Comparison of ENCODE assay signal across 19 cellular contexts in the genomic region with DNA sequence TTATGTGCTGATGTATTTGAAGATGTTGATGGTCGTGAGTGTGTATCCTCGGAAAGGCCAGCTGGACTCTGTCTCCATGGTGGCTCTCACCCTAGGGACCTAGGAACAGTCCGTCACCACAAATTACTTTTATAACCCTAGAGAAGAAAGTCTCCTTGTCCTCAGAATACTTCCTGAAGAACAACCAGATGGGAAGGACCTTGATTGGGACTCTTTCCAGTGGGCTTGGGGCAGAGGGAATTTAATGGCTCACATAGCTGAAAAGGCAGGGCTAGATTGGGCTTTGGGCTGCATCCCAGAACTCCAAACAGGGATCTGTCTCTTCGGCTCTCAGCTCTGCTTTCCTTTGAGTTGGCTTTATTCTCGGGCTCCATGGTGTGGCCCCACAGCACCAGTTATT.
DNase-seq lines count a peak whose midpoint lies in the region; ATAC-seq and TF ChIP-seq lines count a peak whose summit lies in the region.
"Had no signal": no experiment of that assay in that cellular context is flagged by ENCODE, and none has a peak within 500 bp of the region (broad histone marks: within the 10 kb centered on the region; RNA-seq: fewer than 3 reads in every experiment).

No MANE protein-coding gene starts in this region.

- no peaks in the 10 kb centered on the region for H3K4me1 Mint-ChIP-seq in activated naive CD4-positive, alpha-beta T cell treated with anti-CD3 and anti-CD28 coated beads, Interleukin-2, amount 10 ng/mL, durations not matched to agents 7 days and 5 days
- H3K4me1 Mint-ChIP-seq: B cell; CD4-positive, CD25-positive, alpha-beta regulatory T cell had no signal

- H3K9me3 Mint-ChIP-seq in activated naive CD4-positive, alpha-beta T cell treated with anti-CD3 and anti-CD28 coated beads, Interleukin-2, amount 10 ng/mL, durations not matched to agents 7 days and 5 days, result no peaks in the 10 kb centered on the region
- H3K9me3 Mint-ChIP-seq: CD4-positive, CD25-positive, alpha-beta regulatory T cell; CD8-positive, alpha-beta memory T cell; H9 had no signal

- H3K27ac Mint-ChIP-seq in activated naive CD4-positive, alpha-beta T cell treated with anti-CD3 and anti-CD28 coated beads, Interleukin-2, amount 10 ng/mL, durations not matched to agents 7 days and 5 days, result no peak overlapping the region
- H3K27ac Mint-ChIP-seq: B cell; CD4-positive, CD25-positive, alpha-beta regulatory T cell; H9 had no signal

- intact Hi-C loops in left ventricle myocardium inferior (cut with micrococcal nuclease), result no loop called here
- intact Hi-C loops in right lobe of liver (cut with DNase I), result no loop called here

- H3K4me3 ChIP-seq in left ventricle myocardium inferior (no peak overlapping the region), rectal smooth muscle tissue (ENCODE audit: low read length) (no peak overlapping the region), right lobe of liver (no peak overlapping the region)
- H3K4me3 ChIP-seq: BLaER1 treated with 17β-estradiol and CSF1 and Interleukin-3, amounts not matched to agents 10 nM and 100 nM; GM12878 had no signal

- no peak for ATAC-seq in right lobe of liver
- ATAC-seq: GM12878 had no signal

- H3K9me3 ChIP-seq in left ventricle myocardium inferior (replicated peaks) (no peaks in the 10 kb centered on the region), right lobe of liver (no peaks in the 10 kb centered on the region)
- H3K9me3 ChIP-seq: BLaER1 treated with 17β-estradiol and CSF1 and Interleukin-3, amounts not matched to agents 10 nM and 100 nM had no signal

- no peaks in the 10 kb centered on the region for H3K36me3 Mint-ChIP-seq in activated naive CD4-positive, alpha-beta T cell treated with anti-CD3 and anti-CD28 coated beads, Interleukin-2, amount 10 ng/mL, durations not matched to agents 7 days and 5 days
- H3K36me3 Mint-ChIP-seq: CD4-positive, CD25-positive, alpha-beta regulatory T cell; CD8-positive, alpha-beta memory T cell had no signal

- H3K4me1 ChIP-seq in left ventricle myocardium inferior (peaks cover 15% of the 10 kb centered on the region), rectal smooth muscle tissue (ENCODE audit: control insufficient read depth, insufficient read depth, low read length) (peaks cover 7% of the 10 kb centered on the region), right lobe of liver (no peaks in the 10 kb centered on the region)
- H3K4me1 ChIP-seq: BLaER1 treated with 17β-estradiol and CSF1 and Interleukin-3, amounts not matched to agents 10 nM and 100 nM had no signal

- H3K36me3 ChIP-seq in left ventricle myocardium inferior (no peaks in the 10 kb centered on the region), rectal smooth muscle tissue (ENCODE audit: control insufficient read depth, insufficient read depth, low read length) (no peaks in the 10 kb centered on the region), right lobe of liver (no peaks in the 10 kb centered on the region)
- H3K36me3 ChIP-seq: BLaER1 treated with 17β-estradiol and CSF1 and Interleukin-3, amounts not matched to agents 10 nM and 100 nM had no signal

- H3K9ac ChIP-seq in rectal smooth muscle tissue (ENCODE audit: low read length), result no peak overlapping the region
- H3K9ac ChIP-seq: BLaER1 treated with 17β-estradiol and CSF1 and Interleukin-3, amounts not matched to agents 10 nM and 100 nM had no signal

- DNase-seq in left ventricle myocardium inferior, result no peak
- no peak for DNase-seq in foreskin melanocyte
- no peak for DNase-seq in right lobe of liver
- no peak for DNase-seq in activated naive CD4-positive, alpha-beta T cell treated with anti-CD3 and anti-CD28 coated beads, Interleukin-2, amount 10 ng/mL, durations not matched to agents 7 days and 5 days
- DNase-seq in NCI-H187 treated with DMSO at 0.1 percent for 48 hours (lab: John Stamatoyannopoulos, UW), result no peak
- DNase-seq: CD4-positive, CD25-positive, alpha-beta regulatory T cell; CD8-positive, alpha-beta memory T cell; COR-L47; DMS 273 treated with DMSO at 0.1 percent for 48 hours; DMS53; DND-41; EL; H9 had no signal

- H3K4me3 Mint-ChIP-seq in activated naive CD4-positive, alpha-beta T cell treated with anti-CD3 and anti-CD28 coated beads, Interleukin-2, amount 10 ng/mL, durations not matched to agents 7 days and 5 days, result no peak overlapping the region
- H3K4me3 Mint-ChIP-seq: B cell; CD4-positive, CD25-positive, alpha-beta regulatory T cell; H9 had no signal

- H3K27me3 ChIP-seq in left ventricle myocardium inferior (ENCODE audit: low read depth) (no peaks in the 10 kb centered on the region), rectal smooth muscle tissue (ENCODE audit: control insufficient read depth, insufficient read depth, low read length) (no peaks in the 10 kb centered on the region), right lobe of liver (no peaks in the 10 kb centered on the region)
- H3K27me3 ChIP-seq: BLaER1 treated with 17β-estradiol and CSF1 and Interleukin-3, amounts not matched to agents 10 nM and 100 nM had no signal

- 80% methylated on average over 2 of the region's 5 CpGs for WGBS in right lobe of liver (ENCODE audit: insufficient coverage, low coverage, low lambda C conversion rate, missing lambda C conversion rate)

- CTCF ChIA-PET in activated naive CD4-positive, alpha-beta T cell treated with anti-CD3 and anti-CD28 coated beads, Interleukin-2, amount 10 ng/mL, durations not matched to agents 7 days and 5 days (lab: Charles Lee), result interaction anchor here (0.8 to 0.9 kb wide), 2 partner anchors 23 to 29 kb away, joined by 3 to 4 read pairs; no protein-coding TSS in a partner anchor

- peaks cover 17% of the 10 kb centered on the region for H3K27me3 Mint-ChIP-seq in activated naive CD4-positive, alpha-beta T cell treated with anti-CD3 and anti-CD28 coated beads, Interleukin-2, amount 10 ng/mL, durations not matched to agents 7 days and 5 days

- H3K27ac ChIP-seq in angular gyrus (ENCODE audit: low read depth, low read length), result peak overlapping the region; percentile 67
- peak overlapping the region; percentile 65 for H3K27ac ChIP-seq in cingulate gyrus (ENCODE audit: low read depth, low read length)
- peak overlapping the region; percentile 52 for H3K27ac ChIP-seq in left ventricle myocardium inferior (replicated peaks)
- peak overlapping the region; percentile 6 for H3K27ac ChIP-seq in rectal smooth muscle tissue (ENCODE audit: low read depth, low read length)
- no peak overlapping the region for H3K27ac ChIP-seq in right lobe of liver
- H3K27ac ChIP-seq: BLaER1 treated with 17β-estradiol and CSF1 and Interleukin-3, amounts not matched to agents 10 nM and 100 nM had no signal

- TF ChIP-seq CTCF in left ventricle myocardium inferior (IDR thresholded peaks at IDR 0.05; ENCODE audit: borderline replicate concordance) (no peak), right lobe of liver (IDR thresholded peaks at IDR 0.05) (no peak)

- TF ChIP-seq POLR2A in right lobe of liver (IDR thresholded peaks at IDR 0.05), result no peak

Comparison
In these comparisons a context has a peak if more than half of its experiments do, and no peak if none do; other contexts are left out.
1. H3K27ac ChIP-seq: peak in angular gyrus (single experiment), cingulate gyrus (single experiment), left ventricle myocardium inferior (single experiment) and rectal smooth muscle tissue (single experiment); none in right lobe of liver (0 of 3).